ENCODE assay signal across 9 cellular contexts in the genomic region with DNA sequence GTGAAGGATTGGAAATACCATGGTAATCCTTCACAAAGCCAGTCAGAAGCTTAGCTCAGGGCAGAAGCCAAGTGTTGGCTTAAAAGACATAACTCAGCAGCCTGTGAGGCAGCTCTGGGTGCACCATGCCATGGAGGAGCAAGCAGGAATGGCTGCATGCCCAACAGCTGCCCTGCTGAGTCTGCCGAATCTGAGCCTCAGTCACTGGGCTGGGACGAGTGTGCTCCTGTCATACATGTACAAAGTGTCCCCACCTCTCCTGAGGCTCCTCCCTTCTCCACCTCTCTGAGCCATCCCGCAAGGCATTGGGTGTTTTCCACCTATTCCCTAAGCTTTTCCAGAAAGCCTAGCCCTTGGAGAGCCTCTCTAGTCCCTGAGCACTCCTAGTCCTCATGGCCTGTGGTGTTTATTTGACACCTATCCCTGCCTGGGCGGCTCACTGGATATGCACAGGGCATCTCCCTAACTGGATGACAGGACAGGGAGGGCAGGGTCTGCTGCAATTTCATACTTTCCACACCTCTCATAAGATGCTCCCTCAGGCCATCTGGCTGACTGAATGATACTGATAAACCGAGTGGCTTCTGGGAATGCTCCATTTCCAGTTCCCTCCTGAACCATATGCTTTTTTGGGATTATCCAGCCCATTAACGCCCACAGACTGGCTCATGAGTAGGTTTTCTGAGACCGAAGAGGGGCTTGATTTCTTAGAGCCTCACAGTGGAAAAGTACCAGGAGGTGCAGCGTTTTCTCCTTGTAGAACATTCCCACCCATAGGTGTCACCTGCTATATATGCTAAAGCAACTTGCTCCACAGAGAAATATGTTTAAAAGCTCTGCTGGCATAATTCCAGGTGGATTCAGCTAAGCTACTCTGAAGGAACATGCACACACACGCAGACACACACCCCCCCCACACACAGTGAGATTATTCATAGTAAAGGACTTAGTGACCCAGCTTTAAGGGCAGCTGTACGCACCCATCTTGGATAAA.
A peak's percentile ranks its signal among the peaks of the same experiment; 100 is the strongest.
DNase-seq lines count a peak whose midpoint lies in the region; ATAC-seq and TF ChIP-seq lines count a peak whose summit lies in the region.
"Had no signal": no experiment of that assay in that cellular context is flagged by ENCODE, and none has a peak within 500 bp of the region (broad histone marks: within the 10 kb centered on the region; RNA-seq: fewer than 3 reads in every experiment).

No MANE protein-coding gene starts in this region.

- no peaks in the 10 kb centered on the region for H3K9me3 Mint-ChIP-seq in activated naive CD4-positive, alpha-beta T cell treated with anti-CD3 and anti-CD28 coated beads, Interleukin-2, amount 50 U/mL, for 72 hours

- CTCF ChIA-PET in RWPE1 (lab: Yijun Ruan, JAX), result interaction anchor here (0.6 to 1.8 kb wide), 11 partner anchors 10 to 1797 kb away, joined by 3 to 6 read pairs (median 3); no protein-coding TSS in a partner anchor

- intact Hi-C loops in right cardiac atrium (cut with DNase I), result no loop called here

- H3K9me3 ChIP-seq in right cardiac atrium (ENCODE audit: control insufficient read depth, low read length), result no peaks in the 10 kb centered on the region

- DNase-seq in D341Med (ENCODE audit: low spot score), result peak; percentile 70
- peak; percentile 91 for DNase-seq in NCI-H1694 treated with DMSO at 0.1 percent for 48 hours (lab: John Stamatoyannopoulos, UW)
- DNase-seq in RWPE1 (ENCODE audit: low spot score), result peak; percentile 88
- DNase-seq in middle frontal gyrus (ENCODE audit: extremely low spot score, low spot score), result peak; percentile 41
- no peak for DNase-seq in activated naive CD4-positive, alpha-beta T cell treated with anti-CD3 and anti-CD28 coated beads, Interleukin-2, amount 50 U/mL, for 72 hours (ENCODE audit: low spot score in 2 of 2)
- DNase-seq in DMS53 treated with DMSO at 0.1 percent for 48 hours (lab: John Stamatoyannopoulos, UW; ENCODE audit: unreplicated experiment), result no peak
- DNase-seq in stimulated activated CD4-positive, alpha-beta T cell treated with anti-CD3 and anti-CD28 coated beads, Interleukin-2, amount 100 ng/mL, for 24 hours, result no peak
- no peak for DNase-seq in right cardiac atrium
- DNase-seq: stimulated activated CD8-positive, alpha-beta memory T cell treated with anti-CD3 and anti-CD28 coated beads, Interleukin-4, amount 100 ng/mL, for 48 hours had no signal

- no peak overlapping the region for H3K27ac Mint-ChIP-seq in activated naive CD4-positive, alpha-beta T cell treated with anti-CD3 and anti-CD28 coated beads, Interleukin-2, amount 50 U/mL, for 72 hours

- POLR2A ChIA-PET in RWPE1 (lab: Yijun Ruan, JAX; ENCODE audit: low non-redundant PET), result no interaction called here

- H3K4me3 ChIP-seq in right cardiac atrium (ENCODE audit: low read length), result no peak overlapping the region

- WGBS in right cardiac atrium, result 60% methylated on average over 10 of the region's 10 CpGs

- H3K27ac ChIP-seq in RWPE1 (peak overlapping the region; percentile 76), right cardiac atrium (ENCODE audit: low read length) (no peak overlapping the region)

- no peaks in the 10 kb centered on the region for H3K36me3 Mint-ChIP-seq in activated naive CD4-positive, alpha-beta T cell treated with anti-CD3 and anti-CD28 coated beads, Interleukin-2, amount 50 U/mL, for 72 hours

- no peak for ATAC-seq in activated naive CD4-positive, alpha-beta T cell treated with anti-CD3 and anti-CD28 coated beads, Interleukin-2, amount 50 U/mL, for 72 hours
- ATAC-seq in right cardiac atrium, result no peak

- H3K27me3 ChIP-seq in right cardiac atrium (ENCODE audit: control insufficient read depth, insufficient read depth), result no peaks in the 10 kb centered on the region

- H3K4me1 ChIP-seq in right cardiac atrium (ENCODE audit: control insufficient read depth, insufficient read depth, low read length), result no peaks in the 10 kb centered on the region

- TF ChIP-seq CTCF in RWPE1 (conservative IDR thresholded peaks at IDR 0.05; ENCODE audit: low read depth), result peak; percentile 22; the same call in 1 of the 2 replicates

Comparison
In these comparisons a context has a peak if more than half of its experiments do, and no peak if none do; other contexts are left out.
1. DNase-seq: peak in D341Med (single experiment), NCI-H1694 treated with DMSO at 0.1 percent for 48 hours (single experiment), RWPE1 (single experiment) and middle frontal gyrus (single experiment); none in activated naive CD4-positive, alpha-beta T cell treated with anti-CD3 and anti-CD28 coated beads, Interleukin-2, amount 50 U/mL, for 72 hours (0 of 2), DMS53 treated with DMSO at 0.1 percent for 48 hours (single experiment), stimulated activated CD4-positive, alpha-beta T cell treated with anti-CD3 and anti-CD28 coated beads, Interleukin-2, amount 100 ng/mL, for 24 hours (0 of 2) and right cardiac atrium (0 of 3).